ENCODE assay signal across 13 cellular contexts in genomic region chr13:22107549-22107948, GRCh38.
DNase-seq lines count a peak whose midpoint lies in the region; ATAC-seq and TF ChIP-seq lines count a peak whose summit lies in the region.
"Had no signal": no experiment of that assay in that cellular context is flagged by ENCODE, and none has a peak within 500 bp of the region (broad histone marks: within the 10 kb centered on the region; RNA-seq: fewer than 3 reads in every experiment).

No MANE protein-coding gene starts in this region.

- POLR2A ChIA-PET in activated CD4-positive, alpha-beta T cell treated with anti-CD3 and anti-CD28 coated beads for 36 hours (lab: Charles Lee): interaction anchor here (0.6 kb wide), 1 partner anchor 33 kb away, joined by 3 read pairs; no protein-coding TSS in a partner anchor

- intact Hi-C loops in activated CD4-positive, alpha-beta T cell treated with anti-CD3 and anti-CD28 coated beads for 36 hours (cut with DNase I, micrococcal nuclease): no loop called here
- intact Hi-C loops in prostate gland (cut with DNase I): no loop called here

- TF ChIP-seq CTCF in prostate gland (IDR thresholded peaks at IDR 0.05): no peak

- H3K27ac ChIP-seq in SJCRH30 (peak overlapping the region; percentile 74), prostate gland (no peak overlapping the region)
- H3K27ac ChIP-seq: PC-9 had no signal

- H3K27ac Mint-ChIP-seq in activated CD4-positive, alpha-beta T cell treated with anti-CD3 and anti-CD28 coated beads for 36 hours: peak overlapping the region; percentile 51
- peak overlapping the region; percentile 35 to 39 for H3K27ac Mint-ChIP-seq in effector memory CD8-positive, alpha-beta T cell

- peaks cover 53% of the 10 kb centered on the region for H3K4me1 Mint-ChIP-seq in activated CD4-positive, alpha-beta T cell treated with anti-CD3 and anti-CD28 coated beads for 36 hours
- H3K4me1 Mint-ChIP-seq in effector memory CD8-positive, alpha-beta T cell (ENCODE audit: low read depth in 2 of 2): peaks cover 24 to 29% of the 10 kb centered on the region in 2 donors

- TF ChIP-seq POLR2A in prostate gland (IDR thresholded peaks at IDR 0.05): no peak

- H3K27me3 Mint-ChIP-seq in activated CD4-positive, alpha-beta T cell treated with anti-CD3 and anti-CD28 coated beads for 36 hours: peaks cover 5% of the 10 kb centered on the region
- H3K27me3 Mint-ChIP-seq in effector memory CD8-positive, alpha-beta T cell: no peaks in the 10 kb centered on the region

- H3K9me3 Mint-ChIP-seq in activated CD4-positive, alpha-beta T cell treated with anti-CD3 and anti-CD28 coated beads for 36 hours (ENCODE audit: low read depth): no peaks in the 10 kb centered on the region
- no peaks in the 10 kb centered on the region for H3K9me3 Mint-ChIP-seq in effector memory CD8-positive, alpha-beta T cell

- H3K4me1 ChIP-seq in SJCRH30 (peaks cover 26% of the 10 kb centered on the region), prostate gland (replicated peaks) (no peaks in the 10 kb centered on the region)

- peaks cover 2% of the 10 kb centered on the region for H3K36me3 Mint-ChIP-seq in activated CD4-positive, alpha-beta T cell treated with anti-CD3 and anti-CD28 coated beads for 36 hours (ENCODE audit: low read depth)
- H3K36me3 Mint-ChIP-seq in effector memory CD8-positive, alpha-beta T cell (ENCODE audit: insufficient read depth): no peaks in the 10 kb centered on the region

- no peak overlapping the region for H3K4me3 Mint-ChIP-seq in activated CD4-positive, alpha-beta T cell treated with anti-CD3 and anti-CD28 coated beads for 36 hours
- peak overlapping the region; percentile 2 to 38 for H3K4me3 Mint-ChIP-seq in effector memory CD8-positive, alpha-beta T cell

- H3K9me3 ChIP-seq in SJCRH30 (replicated peaks) (no peaks in the 10 kb centered on the region), prostate gland (no peaks in the 10 kb centered on the region)

- WGBS in prostate gland: 10% methylated on average over 4 of the region's 4 CpGs

- H3K4me3 ChIP-seq in SJCRH30: no peak overlapping the region
- H3K4me3 ChIP-seq in prostate gland: no peak overlapping the region
- H3K4me3 ChIP-seq: PC-9 had no signal

- H3K36me3 ChIP-seq in SJCRH30 (no peaks in the 10 kb centered on the region), prostate gland (no peaks in the 10 kb centered on the region)

- no peak for DNase-seq in activated CD4-positive, alpha-beta T cell treated with anti-CD3 and anti-CD28 coated beads for 36 hours
- no peak for DNase-seq in activated CD4-positive, alpha-beta T cell treated with anti-CD3 and anti-CD28 coated beads for 1 hour
- DNase-seq in SJCRH30 (peak in 1 of 2 experiments; percentile 17), prostate gland (ENCODE audit: low spot score) (peak; percentile 45), NCI-H226 (no peak)
- no peak for DNase-seq in effector memory CD8-positive, alpha-beta T cell
- DNase-seq in stimulated activated CD4-positive, alpha-beta T cell treated with anti-CD3 and anti-CD28 coated beads, Interleukin-2, amount 100 ng/mL, for 48 hours: no peak
- DNase-seq: activated CD4-positive, CD25-positive, alpha-beta regulatory T cell treated with anti-CD3 and anti-CD28 coated beads, Interleukin-2, amount 50 U/mL, for 72 hours; DMS 273 treated with DMSO at 0.1 percent for 48 hours; effector CD4-positive, alpha-beta T cell; posterior cingulate gyrus had no signal

- H3K27me3 ChIP-seq in SJCRH30: no peaks in the 10 kb centered on the region
- H3K27me3 ChIP-seq in prostate gland (replicated peaks; ENCODE audit: insufficient read depth): no peaks in the 10 kb centered on the region

- peak; percentile 48 for ATAC-seq in activated CD4-positive, alpha-beta T cell treated with anti-CD3 and anti-CD28 coated beads for 36 hours
- ATAC-seq in effector memory CD8-positive, alpha-beta T cell (replicated peaks): peak; percentile 55
- no peak for ATAC-seq in GM18517 (IDR thresholded peaks at IDR 0.05; ENCODE audit: unreplicated experiment)

- CTCF ChIA-PET in activated CD4-positive, alpha-beta T cell treated with anti-CD3 and anti-CD28 coated beads for 36 hours (lab: Charles Lee): interaction anchor here (1.2 kb wide), 1 partner anchor 45 kb away, joined by 3 read pairs; no protein-coding TSS in a partner anchor
